Comparison of ENCODE assay signal across 13 cellular contexts in genomic region chr1:111474521-111474920, GRCh38. TPM values are rescaled to one million over a fixed set of nuclear protein-coding genes. Genes with fewer than 3 reads are reported as not detected.
DNase-seq lines count a peak whose midpoint lies in the region; ATAC-seq, FAIRE-seq and TF ChIP-seq lines count a peak whose summit lies in the region.
"Had no signal": no experiment of that assay in that cellular context is flagged by ENCODE, and none has a peak within 500 bp of the region (broad histone marks: within the 10 kb centered on the region; RNA-seq: fewer than 3 reads in every experiment).

No MANE protein-coding gene starts in this region.

- FAIRE-seq in HepG2 (lab: Jason Lieb, UNC): no peak

- no peak overlapping the region for H2AFZ ChIP-seq in HepG2 (ENCODE audit: low read length)

- H3K4me1 Mint-ChIP-seq in natural killer cell treated with Interleukin-12 subunit alpha and Interleukin-12 subunit beta and Interleukin-15 and Interleukin-18, amount 100 ng/mL, for 72 hours (ENCODE audit: low read depth in 2 of 2): peaks cover 45 to 50% of the 10 kb centered on the region in 2 donors
- H3K4me1 Mint-ChIP-seq in activated T-helper 1 cell treated with anti-CD3 and anti-CD28 coated beads, Interleukin-12 subunit alpha, Interleukin-12 subunit beta, Interleukin-2, Interleukin-4 antibody, amounts not matched to agents 30 ng/mL and 10 ng/mL and 1 ng/mL, durations not matched to agents 14 hours and 24 hours and 36 hours (ENCODE audit: low read depth): peaks cover 49% of the 10 kb centered on the region

- no peak for ATAC-seq in right lobe of liver
- ATAC-seq in HepG2: no peak
- no peak for ATAC-seq in natural killer cell treated with Interleukin-12 subunit alpha and Interleukin-12 subunit beta and Interleukin-15 and Interleukin-18, amount 100 ng/mL, for 72 hours
- no peak for ATAC-seq in HG02981 (IDR thresholded peaks at IDR 0.05; ENCODE audit: unreplicated experiment)

- H3K9ac ChIP-seq in HepG2 (ENCODE audit: insufficient read depth, low read depth, low read length): no peak overlapping the region

- H3K9me3 ChIP-seq in right lobe of liver (no peaks in the 10 kb centered on the region), HepG2 (ENCODE audit: low read length) (no peaks in the 10 kb centered on the region)
- H3K9me3 ChIP-seq: SJCRH30 had no signal

- TF ChIP-seq EP300 in HepG2 (IDR thresholded peaks at IDR 0.05; ENCODE audit: low read depth in 2 of 2, low read length in 2 of 2): no peak
- no peak for TF ChIP-seq EP300 in HepG2 (CRISPR knock-in tag; IDR thresholded peaks at IDR 0.05; ENCODE audit: borderline replicate concordance)

- peaks cover 10% of the 10 kb centered on the region for H3K36me3 Mint-ChIP-seq in natural killer cell treated with Interleukin-12 subunit alpha and Interleukin-12 subunit beta and Interleukin-15 and Interleukin-18, amount 100 ng/mL, for 72 hours
- peaks cover 14% of the 10 kb centered on the region for H3K36me3 Mint-ChIP-seq in activated T-helper 1 cell treated with anti-CD3 and anti-CD28 coated beads, Interleukin-12 subunit alpha, Interleukin-12 subunit beta, Interleukin-2, Interleukin-4 antibody, amounts not matched to agents 30 ng/mL and 10 ng/mL and 1 ng/mL, durations not matched to agents 14 hours and 24 hours and 36 hours (ENCODE audit: low read depth)

- WGBS in right lobe of liver (ENCODE audit: insufficient coverage, low coverage, low lambda C conversion rate, missing lambda C conversion rate): 74% methylated on average over 4 of the region's 4 CpGs
- 80% methylated on average over 4 of the region's 4 CpGs for WGBS in HepG2 (ENCODE audit: low lambda C conversion rate)

- H3K27me3 Mint-ChIP-seq in natural killer cell treated with Interleukin-12 subunit alpha and Interleukin-12 subunit beta and Interleukin-15 and Interleukin-18, amount 100 ng/mL, for 72 hours: no peaks in the 10 kb centered on the region
- H3K27me3 Mint-ChIP-seq in activated T-helper 1 cell treated with anti-CD3 and anti-CD28 coated beads, Interleukin-12 subunit alpha, Interleukin-12 subunit beta, Interleukin-2, Interleukin-4 antibody, amounts not matched to agents 30 ng/mL and 10 ng/mL and 1 ng/mL, durations not matched to agents 14 hours and 24 hours and 36 hours (ENCODE audit: insufficient read depth): peaks cover 14% of the 10 kb centered on the region

- no peaks in the 10 kb centered on the region for H3K79me2 ChIP-seq in HepG2 (ENCODE audit: insufficient read depth, low read length)

- no peak for TF ChIP-seq RAD21 in HepG2 (CRISPR knock-in tag; IDR thresholded peaks at IDR 0.05)

- TF ChIP-seq POLR2A in right lobe of liver (IDR thresholded peaks at IDR 0.05) (no peak), HepG2 (IDR thresholded peaks at IDR 0.05; ENCODE audit: insufficient read depth in 1 of 2, low read depth in 2 of 2, low read length in 2 of 2) (no peak)

- no peak for TF ChIP-seq CTCF in right lobe of liver (IDR thresholded peaks at IDR 0.05)
- TF ChIP-seq CTCF in HepG2 (CRISPR knock-in tag; IDR thresholded peaks at IDR 0.05): no peak
- TF ChIP-seq CTCF in dorsolateral prefrontal cortex (IDR thresholded peaks at IDR 0.05 in 54 of 56, conservative IDR thresholded peaks at IDR 0.05 in 2 of 56; ENCODE audit: low read depth in 1 of 56, partially characterized antibody in 56 of 56): no peak

- H3K4me3 ChIP-seq in right lobe of liver (peak overlapping the region in 1 of 3 donors; percentile 28), HepG2 (replicated peaks in 1 of 3; ENCODE audit: insufficient read depth in 1 of 3, low read depth in 2 of 3, low read length in 3 of 3) (no peak overlapping the region), dorsolateral prefrontal cortex (peak overlapping the region in 40 of 59 donors; percentile 0 to 55 (median 33))
- H3K4me3 ChIP-seq: SJCRH30 had no signal

- peak overlapping the region; percentile 86 for H3K4me3 Mint-ChIP-seq in natural killer cell treated with Interleukin-12 subunit alpha and Interleukin-12 subunit beta and Interleukin-15 and Interleukin-18, amount 100 ng/mL, for 72 hours
- no peak overlapping the region for H3K4me3 Mint-ChIP-seq in activated T-helper 1 cell treated with anti-CD3 and anti-CD28 coated beads, Interleukin-12 subunit alpha, Interleukin-12 subunit beta, Interleukin-2, Interleukin-4 antibody, amounts not matched to agents 30 ng/mL and 10 ng/mL and 1 ng/mL, durations not matched to agents 14 hours and 24 hours and 36 hours
- H3K4me3 Mint-ChIP-seq: nephron progenitor cell had no signal

- intact Hi-C loops in right lobe of liver (cut with DNase I): no loop called here
- intact Hi-C loops in HepG2 (cut with micrococcal nuclease; ENCODE audit: unreplicated experiment): no loop called here
- intact Hi-C loops in dorsolateral prefrontal cortex (cut with DNase I): no loop called here
- intact Hi-C loops in activated T-helper 1 cell treated with anti-CD3 and anti-CD28 coated beads, Interleukin-12 subunit alpha, Interleukin-12 subunit beta, Interleukin-2, Interleukin-4 antibody, amounts not matched to agents 30 ng/mL and 10 ng/mL and 1 ng/mL, durations not matched to agents 14 hours and 24 hours and 36 hours (cut with micrococcal nuclease): loop anchor here (10.0 kb wide), 1 partner anchor 250 kb away; the partner anchor contains the start of gene CHI3L2

- BruUV-seq in HepG2 (replicated peaks; lab: Mats Ljungman, UMichigan): no TSS peak

- no peaks in the 10 kb centered on the region for H4K20me1 ChIP-seq in HepG2 (ENCODE audit: insufficient read depth, low read length)

- H3K27me3 ChIP-seq in right lobe of liver (no peaks in the 10 kb centered on the region), HepG2 (ENCODE audit: control insufficient read depth in 1 of 2, insufficient read depth in 2 of 2, low read length in 2 of 2) (no peaks in the 10 kb centered on the region), dorsolateral prefrontal cortex (no peaks in the 10 kb centered on the region)
- H3K27me3 ChIP-seq: SJCRH30 had no signal

- no peaks in the 10 kb centered on the region for H3K9me3 Mint-ChIP-seq in natural killer cell treated with Interleukin-12 subunit alpha and Interleukin-12 subunit beta and Interleukin-15 and Interleukin-18, amount 100 ng/mL, for 72 hours
- H3K9me3 Mint-ChIP-seq in activated T-helper 1 cell treated with anti-CD3 and anti-CD28 coated beads, Interleukin-12 subunit alpha, Interleukin-12 subunit beta, Interleukin-2, Interleukin-4 antibody, amounts not matched to agents 30 ng/mL and 10 ng/mL and 1 ng/mL, durations not matched to agents 14 hours and 24 hours and 36 hours: no peaks in the 10 kb centered on the region
- H3K9me3 Mint-ChIP-seq: nephron progenitor cell had no signal

- H3K27ac ChIP-seq in right lobe of liver (peak overlapping the region in 2 of 3 donors; percentile 42 to 59), HepG2 (ENCODE audit: extremely low read length, insufficient read depth, low read length) (no peak overlapping the region), dorsolateral prefrontal cortex (peak overlapping the region in 39 of 59 donors; percentile 1 to 75 (median 49))
- H3K27ac ChIP-seq: SJCRH30 had no signal

- POLR2A ChIA-PET in HepG2 (lab: Yijun Ruan, JAX): no interaction called here

- DNase-seq in right lobe of liver: no peak
- DNase-seq in HepG2 (ENCODE audit: low spot score): no peak
- DNase-seq in dorsolateral prefrontal cortex: no peak
- no peak for DNase-seq in natural killer cell treated with Interleukin-12 subunit alpha and Interleukin-12 subunit beta and Interleukin-15 and Interleukin-18, amount 100 ng/mL, for 72 hours (ENCODE audit: low spot score)
- no peak for DNase-seq in putamen (ENCODE audit: low spot score)
- no peak for DNase-seq in activated T-helper 1 cell treated with anti-CD3 and anti-CD28 coated beads, Interleukin-12 subunit alpha, Interleukin-12 subunit beta, Interleukin-2, Interleukin-4 antibody, amounts not matched to agents 30 ng/mL and 10 ng/mL and 1 ng/mL, durations not matched to agents 14 hours and 24 hours and 36 hours (ENCODE audit: low spot score)
- no peak for DNase-seq in dermis blood vessel endothelial cell
- DNase-seq: activated effector memory CD4-positive, alpha-beta T cell treated with Interleukin-2 at 50 U/mL for 16 hours; cerebellar nuclear complex; NCI-H526; nephron progenitor cell; SJCRH30 had no signal

- CTCF ChIA-PET in HepG2 (lab: Yijun Ruan, JAX; ENCODE audit: low intra/inter-chr PET ratio, low total read pairs): no interaction called here

- H3K4me2 ChIP-seq in HepG2 (ENCODE audit: low read depth, low read length): no peak overlapping the region

- in situ Hi-C loops in HepG2 (cut with HindIII; ENCODE audit: extremely low pct_ligation_motif_present, low pct_unique_long_range_greater_than_20kb): no loop called here

- no peaks in the 10 kb centered on the region for H3K4me1 ChIP-seq in right lobe of liver
- peaks cover 13% of the 10 kb centered on the region for H3K4me1 ChIP-seq in HepG2 (ENCODE audit: insufficient read depth, low read length)
- H3K4me1 ChIP-seq: SJCRH30 had no signal

- H3K27ac Mint-ChIP-seq in natural killer cell treated with Interleukin-12 subunit alpha and Interleukin-12 subunit beta and Interleukin-15 and Interleukin-18, amount 100 ng/mL, for 72 hours: no peak overlapping the region
- no peak overlapping the region for H3K27ac Mint-ChIP-seq in activated T-helper 1 cell treated with anti-CD3 and anti-CD28 coated beads, Interleukin-12 subunit alpha, Interleukin-12 subunit beta, Interleukin-2, Interleukin-4 antibody, amounts not matched to agents 30 ng/mL and 10 ng/mL and 1 ng/mL, durations not matched to agents 14 hours and 24 hours and 36 hours
- H3K27ac Mint-ChIP-seq: nephron progenitor cell had no signal

- H3K36me3 ChIP-seq in right lobe of liver (peaks cover 0 to 10% (median under 1%) of the 10 kb centered on the region in 4 donors), HepG2 (replicated peaks in 1 of 2; ENCODE audit: control insufficient read depth in 1 of 2, insufficient read depth in 2 of 2, low read length in 2 of 2) (no peaks in the 10 kb centered on the region)

RNA-seq across cellular contexts. Expression of gene C1orf162, which starts 0.7 kb away (rescaled TPM):
- total RNA-seq in right lobe of liver (10 to 100 TPM in 2 of 6 experiments, 1 to 10 TPM in 4; 6.1 to 16.9 (median 9.3) TPM), HepG2 (2016; rRNA removed; fragmentation: Illumina TruSeq; extraction: Trizol) (0.27 TPM in 1 of 2 replicates, not detected in the other), dorsolateral prefrontal cortex (10 to 100 TPM in 62 of 120 experiments, 1 to 10 TPM in 58; 3.8 to 34.3 (median 10.2) TPM), dermis blood vessel endothelial cell (under 0.01 and 0.09 TPM in 2 replicates)
- not detected in 2 replicates for total RNA-seq in HepG2 (2016; cell fraction: cytosol; rRNA removed; fragmentation: Illumina TruSeq; extraction: Trizol; ENCODE audit: low read depth)
- total RNA-seq in HepG2 (2016; cell fraction: insoluble cytoplasmic fraction; rRNA removed; fragmentation: Illumina TruSeq; extraction: Trizol): 0.28 TPM in 1 of 2 replicates, not detected in the other
- total RNA-seq in HepG2 (2016; cell fraction: membrane; rRNA removed; fragmentation: Illumina TruSeq; extraction: Trizol): 0.10 and 0.12 TPM in 2 replicates
- total RNA-seq in HepG2 (2016; cell fraction: nucleus; rRNA removed; fragmentation: Illumina TruSeq; extraction: Trizol): 0.22 and 0.81 TPM in 2 replicates
- 0.61 and 0.89 TPM in 2 replicates for polyA plus RNA-seq in HepG2 (2011; rRNA removed)
- 0.15 and 0.34 TPM in 2 replicates for polyA plus RNA-seq in HepG2 (2011; cell fraction: cytosol; rRNA removed)
- 2.7 and 3.0 TPM in 2 replicates for polyA plus RNA-seq in HepG2 (2011; cell fraction: nucleus; rRNA removed)
- polyA plus RNA-seq in HepG2 (2012): 0.66 and 0.83 TPM in 2 replicates
- 0.16 and 0.20 TPM in 2 replicates for polyA plus RNA-seq in HepG2 (2016; cell fraction: cytosol; fragmentation: Illumina TruSeq; extraction: Trizol; ENCODE audit: low read depth)
- not detected in 2 replicates for polyA plus RNA-seq in HepG2 (2016; cell fraction: insoluble cytoplasmic fraction; fragmentation: Illumina TruSeq; extraction: Trizol; ENCODE audit: low read depth)
- 0.19 and 0.20 TPM in 2 replicates for polyA plus RNA-seq in HepG2 (2016; cell fraction: membrane; fragmentation: Illumina TruSeq; extraction: Trizol; ENCODE audit: low read depth)
- 0.85 and 1.2 TPM in 2 replicates for polyA plus RNA-seq in HepG2 (2016; cell fraction: nucleus; fragmentation: Illumina TruSeq; extraction: Trizol; ENCODE audit: insufficient read depth, low read depth)
- polyA minus RNA-seq in HepG2 (2011; rRNA and poly(A)+ RNA removed; ENCODE audit: low replicate concordance): 0.33 TPM in 1 of 2 replicates, not detected in the other
- polyA minus RNA-seq in HepG2 (2011; cell fraction: cytosol; rRNA and poly(A)+ RNA removed): not detected in 2 replicates
- polyA minus RNA-seq in HepG2 (2011; cell fraction: nucleus; rRNA and poly(A)+ RNA removed): 1.4 and 1.9 TPM in 2 replicates
- total RNA-seq in natural killer cell treated with Interleukin-12 subunit alpha and Interleukin-12 subunit beta and Interleukin-15 and Interleukin-18, amount 100 ng/mL, for 72 hours: 1 to 10 TPM; 3.3 to 3.9 TPM
- total RNA-seq in activated T-helper 1 cell treated with anti-CD3 and anti-CD28 coated beads, Interleukin-12 subunit alpha, Interleukin-12 subunit beta, Interleukin-2, Interleukin-4 antibody, amounts not matched to agents 30 ng/mL and 10 ng/mL and 1 ng/mL, durations not matched to agents 14 hours and 24 hours and 36 hours: 0.70 and 1.3 TPM in 2 replicates

RNA-seq across cellular contexts. Expression of gene ATP5PB, which starts 25.3 kb away (rescaled TPM):
- total RNA-seq in right lobe of liver (100 to 1,000 TPM; 128 to 152 (median 148) TPM), HepG2 (2016; rRNA removed; fragmentation: Illumina TruSeq; extraction: Trizol) (541 and 772 TPM in 2 replicates), dorsolateral prefrontal cortex (100 to 1,000 TPM; 111 to 247 (median 179) TPM), dermis blood vessel endothelial cell (325 and 449 TPM in 2 replicates)
- 74.4 and 81.4 TPM in 2 replicates for total RNA-seq in HepG2 (2016; cell fraction: cytosol; rRNA removed; fragmentation: Illumina TruSeq; extraction: Trizol; ENCODE audit: low read depth)
- 539 and 786 TPM in 2 replicates for total RNA-seq in HepG2 (2016; cell fraction: insoluble cytoplasmic fraction; rRNA removed; fragmentation: Illumina TruSeq; extraction: Trizol)
- 177 and 193 TPM in 2 replicates for total RNA-seq in HepG2 (2016; cell fraction: membrane; rRNA removed; fragmentation: Illumina TruSeq; extraction: Trizol)
- total RNA-seq in HepG2 (2016; cell fraction: nucleus; rRNA removed; fragmentation: Illumina TruSeq; extraction: Trizol): 163 and 174 TPM in 2 replicates
- 209 and 297 TPM in 2 replicates for polyA plus RNA-seq in HepG2 (2011; rRNA removed)
- polyA plus RNA-seq in HepG2 (2011; cell fraction: cytosol; rRNA removed): 185 and 234 TPM in 2 replicates
- polyA plus RNA-seq in HepG2 (2011; cell fraction: nucleus; rRNA removed): 41.9 and 44.4 TPM in 2 replicates
- 196 and 251 TPM in 2 replicates for polyA plus RNA-seq in HepG2 (2012)
- 96.2 and 101 TPM in 2 replicates for polyA plus RNA-seq in HepG2 (2016; cell fraction: cytosol; fragmentation: Illumina TruSeq; extraction: Trizol; ENCODE audit: low read depth)
- polyA plus RNA-seq in HepG2 (2016; cell fraction: insoluble cytoplasmic fraction; fragmentation: Illumina TruSeq; extraction: Trizol; ENCODE audit: low read depth): 672 and 700 TPM in 2 replicates
- 146 and 153 TPM in 2 replicates for polyA plus RNA-seq in HepG2 (2016; cell fraction: membrane; fragmentation: Illumina TruSeq; extraction: Trizol; ENCODE audit: low read depth)
- polyA plus RNA-seq in HepG2 (2016; cell fraction: nucleus; fragmentation: Illumina TruSeq; extraction: Trizol; ENCODE audit: insufficient read depth, low read depth): 225 and 252 TPM in 2 replicates
- 137 and 342 TPM in 2 replicates for polyA minus RNA-seq in HepG2 (2011; rRNA and poly(A)+ RNA removed; ENCODE audit: low replicate concordance)
- polyA minus RNA-seq in HepG2 (2011; cell fraction: cytosol; rRNA and poly(A)+ RNA removed): 103 and 109 TPM in 2 replicates
- 22.0 and 30.5 TPM in 2 replicates for polyA minus RNA-seq in HepG2 (2011; cell fraction: nucleus; rRNA and poly(A)+ RNA removed)
- total RNA-seq in natural killer cell treated with Interleukin-12 subunit alpha and Interleukin-12 subunit beta and Interleukin-15 and Interleukin-18, amount 100 ng/mL, for 72 hours: 100 to 1,000 TPM; 188 to 272 TPM
- total RNA-seq in activated T-helper 1 cell treated with anti-CD3 and anti-CD28 coated beads, Interleukin-12 subunit alpha, Interleukin-12 subunit beta, Interleukin-2, Interleukin-4 antibody, amounts not matched to agents 30 ng/mL and 10 ng/mL and 1 ng/mL, durations not matched to agents 14 hours and 24 hours and 36 hours: 280 and 282 TPM in 2 replicates

RNA-seq across cellular contexts. Expression of gene WDR77, which starts 25.5 kb away (rescaled TPM):
- total RNA-seq in right lobe of liver: 10 to 100 TPM; 11.4 to 27.3 (median 14.0) TPM
- 90.6 and 93.3 TPM in 2 replicates for total RNA-seq in HepG2 (2016; rRNA removed; fragmentation: Illumina TruSeq; extraction: Trizol)
- 10.9 and 11.3 TPM in 2 replicates for total RNA-seq in HepG2 (2016; cell fraction: cytosol; rRNA removed; fragmentation: Illumina TruSeq; extraction: Trizol; ENCODE audit: low read depth)
- 90.6 and 93.0 TPM in 2 replicates for total RNA-seq in HepG2 (2016; cell fraction: insoluble cytoplasmic fraction; rRNA removed; fragmentation: Illumina TruSeq; extraction: Trizol)
- 27.9 and 29.9 TPM in 2 replicates for total RNA-seq in HepG2 (2016; cell fraction: membrane; rRNA removed; fragmentation: Illumina TruSeq; extraction: Trizol)
- 45.5 and 50.4 TPM in 2 replicates for total RNA-seq in HepG2 (2016; cell fraction: nucleus; rRNA removed; fragmentation: Illumina TruSeq; extraction: Trizol)
- 96.3 and 108 TPM in 2 replicates for polyA plus RNA-seq in HepG2 (2011; rRNA removed)
- polyA plus RNA-seq in HepG2 (2011; cell fraction: cytosol; rRNA removed): 79.1 and 89.1 TPM in 2 replicates
- polyA plus RNA-seq in HepG2 (2011; cell fraction: nucleus; rRNA removed): 150 and 155 TPM in 2 replicates
- 29.9 and 30.8 TPM in 2 replicates for polyA plus RNA-seq in HepG2 (2012)
- polyA plus RNA-seq in HepG2 (2016; cell fraction: cytosol; fragmentation: Illumina TruSeq; extraction: Trizol; ENCODE audit: low read depth): 10.9 and 11.6 TPM in 2 replicates
- polyA plus RNA-seq in HepG2 (2016; cell fraction: insoluble cytoplasmic fraction; fragmentation: Illumina TruSeq; extraction: Trizol; ENCODE audit: low read depth): 83.1 and 89.4 TPM in 2 replicates
- polyA plus RNA-seq in HepG2 (2016; cell fraction: membrane; fragmentation: Illumina TruSeq; extraction: Trizol; ENCODE audit: low read depth): 20.8 and 22.9 TPM in 2 replicates
- polyA plus RNA-seq in HepG2 (2016; cell fraction: nucleus; fragmentation: Illumina TruSeq; extraction: Trizol; ENCODE audit: insufficient read depth, low read depth): 63.2 and 65.3 TPM in 2 replicates
- polyA minus RNA-seq in HepG2 (2011; rRNA and poly(A)+ RNA removed; ENCODE audit: low replicate concordance): 267 TPM in 2 replicates
- 35.8 and 44.4 TPM in 2 replicates for polyA minus RNA-seq in HepG2 (2011; cell fraction: cytosol; rRNA and poly(A)+ RNA removed)
- 51.8 and 62.4 TPM in 2 replicates for polyA minus RNA-seq in HepG2 (2011; cell fraction: nucleus; rRNA and poly(A)+ RNA removed)
- 10 to 100 TPM; 13.6 to 29.7 (median 21.9) TPM for total RNA-seq in dorsolateral prefrontal cortex
- 10 to 100 TPM; 27.6 to 67.1 TPM for total RNA-seq in natural killer cell treated with Interleukin-12 subunit alpha and Interleukin-12 subunit beta and Interleukin-15 and Interleukin-18, amount 100 ng/mL, for 72 hours
- 61.3 and 62.5 TPM in 2 replicates for total RNA-seq in activated T-helper 1 cell treated with anti-CD3 and anti-CD28 coated beads, Interleukin-12 subunit alpha, Interleukin-12 subunit beta, Interleukin-2, Interleukin-4 antibody, amounts not matched to agents 30 ng/mL and 10 ng/mL and 1 ng/mL, durations not matched to agents 14 hours and 24 hours and 36 hours
- 52.2 and 65.2 TPM in 2 replicates for total RNA-seq in dermis blood vessel endothelial cell

RNA-seq across cellular contexts. Expression of gene ADORA3, which starts 28.9 kb away (rescaled TPM):
- 1 to 10 TPM; 2.7 to 6.3 (median 3.9) TPM for total RNA-seq in right lobe of liver
- total RNA-seq in HepG2 (2016; rRNA removed; fragmentation: Illumina TruSeq; extraction: Trizol): not detected in 2 replicates
- total RNA-seq in HepG2 (2016; cell fraction: cytosol; rRNA removed; fragmentation: Illumina TruSeq; extraction: Trizol; ENCODE audit: low read depth): not detected in 2 replicates
- not detected in 2 replicates for total RNA-seq in HepG2 (2016; cell fraction: insoluble cytoplasmic fraction; rRNA removed; fragmentation: Illumina TruSeq; extraction: Trizol)
- not detected in 2 replicates for total RNA-seq in HepG2 (2016; cell fraction: membrane; rRNA removed; fragmentation: Illumina TruSeq; extraction: Trizol)
- total RNA-seq in HepG2 (2016; cell fraction: nucleus; rRNA removed; fragmentation: Illumina TruSeq; extraction: Trizol): not detected in 2 replicates
- 0.09 TPM in 1 of 2 replicates, not detected in the other for polyA plus RNA-seq in HepG2 (2011; rRNA removed)
- 0.04 TPM in 1 of 2 replicates, not detected in the other for polyA plus RNA-seq in HepG2 (2011; cell fraction: cytosol; rRNA removed)
- not detected in 2 replicates for polyA plus RNA-seq in HepG2 (2011; cell fraction: nucleus; rRNA removed)
- not detected in 2 replicates for polyA plus RNA-seq in HepG2 (2012)
- polyA plus RNA-seq in HepG2 (2016; cell fraction: cytosol; fragmentation: Illumina TruSeq; extraction: Trizol; ENCODE audit: low read depth): not detected in 2 replicates
- not detected in 2 replicates for polyA plus RNA-seq in HepG2 (2016; cell fraction: insoluble cytoplasmic fraction; fragmentation: Illumina TruSeq; extraction: Trizol; ENCODE audit: low read depth)
- not detected in 2 replicates for polyA plus RNA-seq in HepG2 (2016; cell fraction: membrane; fragmentation: Illumina TruSeq; extraction: Trizol; ENCODE audit: low read depth)
- not detected in 2 replicates for polyA plus RNA-seq in HepG2 (2016; cell fraction: nucleus; fragmentation: Illumina TruSeq; extraction: Trizol; ENCODE audit: insufficient read depth, low read depth)
- polyA minus RNA-seq in HepG2 (2011; rRNA and poly(A)+ RNA removed; ENCODE audit: low replicate concordance): 0.44 TPM in 1 of 2 replicates, not detected in the other
- not detected in 2 replicates for polyA minus RNA-seq in HepG2 (2011; cell fraction: cytosol; rRNA and poly(A)+ RNA removed)
- polyA minus RNA-seq in HepG2 (2011; cell fraction: nucleus; rRNA and poly(A)+ RNA removed): not detected in 2 replicates
- 10 to 100 TPM in 39 of 120 experiments, 1 to 10 TPM in 80, under 1 TPM in 1; 0.57 to 20.1 (median 8.2) TPM for total RNA-seq in dorsolateral prefrontal cortex
- not detected for total RNA-seq in natural killer cell treated with Interleukin-12 subunit alpha and Interleukin-12 subunit beta and Interleukin-15 and Interleukin-18, amount 100 ng/mL, for 72 hours
- 0.10 and 0.20 TPM in 2 replicates for total RNA-seq in activated T-helper 1 cell treated with anti-CD3 and anti-CD28 coated beads, Interleukin-12 subunit alpha, Interleukin-12 subunit beta, Interleukin-2, Interleukin-4 antibody, amounts not matched to agents 30 ng/mL and 10 ng/mL and 1 ng/mL, durations not matched to agents 14 hours and 24 hours and 36 hours
- total RNA-seq in dermis blood vessel endothelial cell: not detected in 2 replicates
- total RNA-seq: SJCRH30 had no signal

RNA-seq across cellular contexts. Expression of gene TMIGD3, which starts 28.9 kb away (rescaled TPM):
- 1 to 10 TPM; 2.4 to 9.7 (median 5.8) TPM for total RNA-seq in right lobe of liver
- not detected in 2 replicates for total RNA-seq in HepG2 (2016; rRNA removed; fragmentation: Illumina TruSeq; extraction: Trizol)
- total RNA-seq in HepG2 (2016; cell fraction: cytosol; rRNA removed; fragmentation: Illumina TruSeq; extraction: Trizol; ENCODE audit: low read depth): not detected in 2 replicates
- not detected in 2 replicates for total RNA-seq in HepG2 (2016; cell fraction: insoluble cytoplasmic fraction; rRNA removed; fragmentation: Illumina TruSeq; extraction: Trizol)
- not detected in 2 replicates for total RNA-seq in HepG2 (2016; cell fraction: membrane; rRNA removed; fragmentation: Illumina TruSeq; extraction: Trizol)
- not detected in 2 replicates for total RNA-seq in HepG2 (2016; cell fraction: nucleus; rRNA removed; fragmentation: Illumina TruSeq; extraction: Trizol)
- polyA plus RNA-seq in HepG2 (2011; rRNA removed): not detected in 2 replicates
- polyA plus RNA-seq in HepG2 (2011; cell fraction: cytosol; rRNA removed): 0.13 TPM in 1 of 2 replicates, not detected in the other
- not detected in 2 replicates for polyA plus RNA-seq in HepG2 (2011; cell fraction: nucleus; rRNA removed)
- polyA plus RNA-seq in HepG2 (2012): not detected in 2 replicates
- not detected in 2 replicates for polyA plus RNA-seq in HepG2 (2016; cell fraction: cytosol; fragmentation: Illumina TruSeq; extraction: Trizol; ENCODE audit: low read depth)
- polyA plus RNA-seq in HepG2 (2016; cell fraction: insoluble cytoplasmic fraction; fragmentation: Illumina TruSeq; extraction: Trizol; ENCODE audit: low read depth): not detected in 2 replicates
- polyA plus RNA-seq in HepG2 (2016; cell fraction: membrane; fragmentation: Illumina TruSeq; extraction: Trizol; ENCODE audit: low read depth): not detected in 2 replicates
- not detected in 2 replicates for polyA plus RNA-seq in HepG2 (2016; cell fraction: nucleus; fragmentation: Illumina TruSeq; extraction: Trizol; ENCODE audit: insufficient read depth, low read depth)
- polyA minus RNA-seq in HepG2 (2011; rRNA and poly(A)+ RNA removed; ENCODE audit: low replicate concordance): not detected in 2 replicates
- not detected in 2 replicates for polyA minus RNA-seq in HepG2 (2011; cell fraction: cytosol; rRNA and poly(A)+ RNA removed)
- not detected in 2 replicates for polyA minus RNA-seq in HepG2 (2011; cell fraction: nucleus; rRNA and poly(A)+ RNA removed)
- total RNA-seq in dorsolateral prefrontal cortex: 10 to 100 TPM in 97 of 120 experiments, 1 to 10 TPM in 23; 4.3 to 47.2 (median 14.8) TPM
- total RNA-seq in natural killer cell treated with Interleukin-12 subunit alpha and Interleukin-12 subunit beta and Interleukin-15 and Interleukin-18, amount 100 ng/mL, for 72 hours: not detected
- not detected in 2 replicates for total RNA-seq in activated T-helper 1 cell treated with anti-CD3 and anti-CD28 coated beads, Interleukin-12 subunit alpha, Interleukin-12 subunit beta, Interleukin-2, Interleukin-4 antibody, amounts not matched to agents 30 ng/mL and 10 ng/mL and 1 ng/mL, durations not matched to agents 14 hours and 24 hours and 36 hours
- not detected in 2 replicates for total RNA-seq in dermis blood vessel endothelial cell
- total RNA-seq: SJCRH30 had no signal

Comparison
In these comparisons a context has a peak if more than half of its experiments do, and no peak if none do; other contexts are left out.
1. H3K4me3 ChIP-seq: peak in dorsolateral prefrontal cortex (40 of 59); none in HepG2 (0 of 3).